Comparison of ENCODE assay signal across 7 cellular contexts in the genomic region with DNA sequence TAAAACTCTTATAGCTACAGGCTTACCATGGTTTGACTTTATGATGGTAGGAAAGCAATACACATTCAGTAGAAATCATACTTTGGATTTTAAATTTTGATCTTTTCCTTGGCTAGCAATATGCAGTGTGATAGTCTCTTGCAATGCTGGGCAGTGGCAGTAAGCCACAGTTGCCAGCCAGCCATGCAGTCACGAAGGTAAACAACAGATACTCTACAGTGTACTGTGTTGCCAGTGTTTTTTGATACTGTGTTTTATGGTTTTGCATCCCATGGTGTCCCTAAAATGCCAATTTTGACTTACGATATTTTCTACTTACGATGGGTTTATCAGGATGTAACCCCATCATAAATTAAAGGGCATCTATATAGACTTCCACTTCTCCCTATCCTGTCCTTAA.
"Had no signal": no experiment of that assay in that cellular context is flagged by ENCODE, and none has a peak within 500 bp of the region (broad histone marks: within the 10 kb centered on the region; RNA-seq: fewer than 3 reads in every experiment).

No MANE protein-coding gene starts in this region.

- H3K4me2 ChIP-seq: GM23338 had no signal

- DNase-seq: H9, HCEC 1CT, KBM-7 had no signal

- H3K4me3 ChIP-seq: GM23338 had no signal

- H2AFZ ChIP-seq: GM23338 had no signal

- ATAC-seq: GM23338 had no signal

- FAIRE-seq: H1, H54, HTR-8/SVneo had no signal
